Comparison of ENCODE assay signal across 1 cellular context in the genomic region with DNA sequence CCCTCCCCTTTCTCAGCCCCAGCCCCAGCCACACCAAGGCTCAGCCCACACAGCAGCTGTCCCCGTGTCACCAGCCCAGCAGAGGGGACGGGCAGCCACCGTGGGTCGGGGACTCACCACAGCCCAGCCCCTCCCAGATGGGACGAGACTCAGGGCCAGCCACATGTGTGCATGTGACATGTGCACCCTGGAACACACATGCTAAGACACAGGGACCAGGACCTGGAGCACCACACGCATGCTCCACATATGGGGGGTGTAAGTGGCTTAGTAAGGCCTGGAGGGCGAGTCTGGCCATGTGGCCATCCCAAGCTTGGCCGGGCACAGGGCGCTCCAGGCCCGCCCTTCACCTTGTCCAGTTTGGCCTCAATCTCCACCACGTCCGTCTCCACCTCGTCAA.
TF ChIP-seq lines count a peak whose summit lies in the region.

No MANE protein-coding gene starts in this region.

TF ChIP-seq in HCT116, 20 proteins besides CTCF, POLR2A, EP300 and RAD21 (continued from another document):
- TF ChIP-seq SIN3A (IDR thresholded peaks at IDR 0.05; ENCODE audit: low read depth) = no peak
- TF ChIP-seq, protein P1, sequence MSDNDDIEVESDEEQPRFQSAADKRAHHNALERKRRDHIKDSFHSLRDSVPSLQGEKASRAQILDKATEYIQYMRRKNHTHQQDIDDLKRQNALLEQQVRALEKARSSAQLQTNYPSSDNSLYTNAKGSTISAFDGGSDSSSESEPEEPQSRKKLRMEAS (IDR thresholded peaks at IDR 0.05) = no peak
